Comparison of ENCODE assay signal across 24 cellular contexts in the genomic region with DNA sequence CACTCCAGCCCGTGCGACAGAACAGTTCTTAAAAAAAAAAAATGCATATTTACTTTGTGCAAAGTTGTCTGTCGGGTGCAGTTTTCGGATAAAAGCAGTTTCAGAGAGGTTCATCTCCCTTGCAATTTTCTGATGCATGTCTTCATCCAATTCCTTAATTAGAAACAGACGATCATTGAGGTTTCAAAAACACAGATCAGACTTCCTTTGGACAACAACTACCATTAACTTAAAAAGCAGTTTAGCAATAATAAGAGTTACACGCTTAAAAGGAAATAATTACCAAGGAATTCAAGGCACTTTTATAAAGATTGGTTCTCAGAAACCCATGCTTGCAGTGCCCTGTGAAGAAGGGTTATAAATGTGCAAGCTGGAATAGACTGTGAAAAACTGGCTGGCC. TPM values are rescaled to one million over a fixed set of nuclear protein-coding genes. Genes with fewer than 3 reads are reported as not detected.
DNase-seq lines count a peak whose midpoint lies in the region; TF ChIP-seq lines count a peak whose summit lies in the region.
"Had no signal": no experiment of that assay in that cellular context is flagged by ENCODE, and none has a peak within 500 bp of the region (broad histone marks: within the 10 kb centered on the region; RNA-seq: fewer than 3 reads in every experiment).

No MANE protein-coding gene starts in this region.

- in situ Hi-C loops in GM23248 (cut with MboI) = no loop called here
- in situ Hi-C loops in mammary epithelial cell (cut with MboI; ENCODE audit: low sequenced_read_pairs in 2 of 2) = loop anchor here in 1 of 2 donors (5.0 kb wide), 1 partner anchor 80 kb away; no protein-coding TSS in a partner anchor

- no peaks in the 10 kb centered on the region for H3K9me2 ChIP-seq in GM23248 (ENCODE audit: insufficient read depth)

- H3K9me3 ChIP-seq in GM23248 (ENCODE audit: low read depth) (no peaks in the 10 kb centered on the region), adipocyte (ENCODE audit: control insufficient read depth, low read length) (no peaks in the 10 kb centered on the region), mesenchymal stem cell (ENCODE audit: control insufficient read depth, low read length) (no peaks in the 10 kb centered on the region), mammary epithelial cell (replicated peaks; ENCODE audit: insufficient read depth, low read length) (no peaks in the 10 kb centered on the region)
- no peaks in the 10 kb centered on the region for H3K9me3 ChIP-seq in CD4-positive, alpha-beta memory T cell (ENCODE audit: control insufficient read depth in 1 of 2, low read length in 2 of 2)
- H3K9me3 ChIP-seq: ascending aorta, HAP-1, ovary, transverse colon had no signal

- no peak overlapping the region for H3K4me3 Mint-ChIP-seq in CD4-positive, alpha-beta memory T cell
- H3K4me3 Mint-ChIP-seq: stimulated activated naive CD8-positive, alpha-beta T cell treated with anti-CD3 and anti-CD28 coated beads, Interleukin-15, amount 100 ng/mL, for 72 hours; T-helper 1 cell treated with Interleukin-12 subunit alpha and Interleukin-12 subunit beta and Interleukin-4 antibody, amounts not matched to agents 30 μg/mL and 1 μg/mL, for 36 hours had no signal

- no peak overlapping the region for H3K23ac ChIP-seq in mesenchymal stem cell (ENCODE audit: low read length in 2 of 2)

- H2BK120ac ChIP-seq in mesenchymal stem cell (ENCODE audit: low read depth, low read length) = no peak overlapping the region

- H3K27ac ChIP-seq in GM23248 = no peak overlapping the region
- H3K27ac ChIP-seq in mesenchymal stem cell (ENCODE audit: low read length, poor library complexity, severe bottlenecking) = no peak overlapping the region
- H3K27ac ChIP-seq in mammary epithelial cell (ENCODE audit: insufficient read depth, low read depth, low read length) = no peak overlapping the region
- H3K27ac ChIP-seq in CD4-positive, alpha-beta memory T cell (ENCODE audit: low read depth, low read length) = no peak overlapping the region
- H3K27ac ChIP-seq: ascending aorta, epithelial cell of prostate, ovary, transverse colon had no signal

- no peak overlapping the region for H4K8ac ChIP-seq in mesenchymal stem cell (ENCODE audit: low read length)

- no peak overlapping the region for H3K18ac ChIP-seq in mesenchymal stem cell (ENCODE audit: low read depth in 1 of 2, low read length in 2 of 2)

- H2AFZ ChIP-seq in GM23248 (peak overlapping the region; percentile 65), mesenchymal stem cell (ENCODE audit: low read depth, low read length) (no peak overlapping the region), mammary epithelial cell (ENCODE audit: low read depth, low read length) (no peak overlapping the region)

- H3K36me3 ChIP-seq in GM23248 (ENCODE audit: low read depth) (no peaks in the 10 kb centered on the region), adipocyte (ENCODE audit: control insufficient read depth, insufficient read depth, low read length, severe bottlenecking) (no peaks in the 10 kb centered on the region), mesenchymal stem cell (ENCODE audit: control insufficient read depth in 1 of 2, insufficient read depth in 2 of 2, low read depth in 1 of 2, low read length in 2 of 2) (no peaks in the 10 kb centered on the region), mammary epithelial cell (ENCODE audit: insufficient read depth, low read length) (no peaks in the 10 kb centered on the region)
- H3K36me3 ChIP-seq in CD4-positive, alpha-beta memory T cell (ENCODE audit: insufficient read depth, low read length) = no peaks in the 10 kb centered on the region
- H3K36me3 ChIP-seq: HAP-1, ovary had no signal

- H3K4me3 ChIP-seq in AG04449 (ENCODE audit: low read depth, low read length) (no peak overlapping the region), GM23248 (no peak overlapping the region), adipocyte (ENCODE audit: low read length) (no peak overlapping the region), mesenchymal stem cell (ENCODE audit: insufficient read depth in 1 of 2, low read depth in 1 of 2, low read length in 2 of 2) (peak overlapping the region in 1 of 2 experiments; percentile 62), mammary epithelial cell (replicated peaks in 1 of 3; ENCODE audit: insufficient read depth in 1 of 3, low read depth in 2 of 3, low read length in 3 of 3) (no peak overlapping the region)
- H3K4me3 ChIP-seq in CD4-positive, alpha-beta memory T cell (ENCODE audit: low read length in 2 of 2) = no peak overlapping the region
- H3K4me3 ChIP-seq: ascending aorta, HAP-1, ovary, transverse colon had no signal

- POLR2A ChIA-PET in AG04449 (lab: Yijun Ruan, JAX) = no interaction called here
- POLR2A ChIA-PET in CD4-positive, alpha-beta memory T cell (lab: Charles Lee; ENCODE audit: partially characterized antibody) = no interaction called here

- TF ChIP-seq CTCF in AG04449 (IDR thresholded peaks at IDR 0.05; ENCODE audit: insufficient read depth, low read length, missing control alignments) = no peak
- no peak for TF ChIP-seq CTCF in mammary epithelial cell (conservative IDR thresholded peaks at IDR 0.05 in 1 of 2, IDR thresholded peaks at IDR 0.05 in 1 of 2; ENCODE audit: extremely low read depth in 1 of 2, insufficient read depth in 1 of 2, low read depth in 1 of 2, low read length in 2 of 2)

- no peak overlapping the region for H2BK12ac ChIP-seq in mesenchymal stem cell (ENCODE audit: low read length in 2 of 2)

- H3K27ac Mint-ChIP-seq in CD4-positive, alpha-beta memory T cell = no peak overlapping the region
- H3K27ac Mint-ChIP-seq: stimulated activated naive CD8-positive, alpha-beta T cell treated with anti-CD3 and anti-CD28 coated beads, Interleukin-15, amount 100 ng/mL, for 72 hours; T-helper 1 cell treated with Interleukin-12 subunit alpha and Interleukin-12 subunit beta and Interleukin-4 antibody, amounts not matched to agents 30 μg/mL and 1 μg/mL, for 36 hours had no signal

- 0 out of 2 replicates have a peak, but pooled peaks cover 9% of the 10 kb centered on the region for H3F3A ChIP-seq in GM23248 (ENCODE audit: insufficient read depth)

- no peaks in the 10 kb centered on the region for H3K27me3 Mint-ChIP-seq in CD4-positive, alpha-beta memory T cell
- H3K27me3 Mint-ChIP-seq: stimulated activated naive CD8-positive, alpha-beta T cell treated with anti-CD3 and anti-CD28 coated beads, Interleukin-15, amount 100 ng/mL, for 72 hours had no signal

- no peak overlapping the region for H3K14ac ChIP-seq in mesenchymal stem cell (ENCODE audit: low read length in 2 of 2)

- DNase-seq in AG04449 (ENCODE audit: low read depth, low spot score) (peak; percentile 5), GM23248 (peak; percentile 45), adipocyte (ENCODE audit: low read depth) (peak; percentile 69), mesenchymal stem cell (no peak), head of caudate nucleus (no peak), mammary epithelial cell (no peak), anterior cingulate cortex (lab: John Stamatoyannopoulos, UW) (no peak)
- DNase-seq in CD4-positive, alpha-beta memory T cell = no peak
- DNase-seq: activated CD4-positive, alpha-beta T cell treated with anti-CD3 and anti-CD28 coated beads for 4 hours; activated naive CD4-positive, alpha-beta T cell treated with anti-CD3 and anti-CD28 coated beads, Interleukin-2, amount 50 U/mL, for 16 hours; activated T-cell treated with anti-CD3 and anti-CD28 coated beads, Interleukin-2, amount 50 U/mL, for 48 hours; caudate nucleus; KBM-7; NCI-H69; OCI-M1; ovary; stimulated activated CD4-positive, alpha-beta T cell treated with anti-CD3 and anti-CD28 coated beads, Interleukin-12 subunit alpha, Interleukin-12 subunit beta, amount 100 ng/mL, for 4 hours; stimulated activated CD4-positive, alpha-beta T cell treated with anti-CD3 and anti-CD28 coated beads, Interleukin-4, amount 100 ng/mL, for 4 hours; stimulated activated naive CD8-positive, alpha-beta T cell treated with anti-CD3 and anti-CD28 coated beads, Interleukin-15, amount 100 ng/mL, for 72 hours; transverse colon had no signal

- no peak overlapping the region for H3K4ac ChIP-seq in mesenchymal stem cell (ENCODE audit: low read depth in 1 of 2, low read length in 2 of 2)

- CTCF ChIA-PET in AG04449 (lab: Yijun Ruan, JAX) = interaction anchor here (1.1 kb wide), 1 partner anchor 8 kb away, joined by 3 read pairs; no protein-coding TSS in a partner anchor
- CTCF ChIA-PET in mammary epithelial cell (lab: Charles Lee; ENCODE audit: low non-redundant PET) = no interaction called here
- CTCF ChIA-PET in CD4-positive, alpha-beta memory T cell (lab: Charles Lee; ENCODE audit: partially characterized antibody) = no interaction called here

- H4K20me1 ChIP-seq in GM23248 (ENCODE audit: insufficient read depth) (no peaks in the 10 kb centered on the region), mammary epithelial cell (ENCODE audit: insufficient read depth, low read length) (no peaks in the 10 kb centered on the region)

- no peaks in the 10 kb centered on the region for H3K79me1 ChIP-seq in mesenchymal stem cell (replicated peaks; ENCODE audit: low read length, poor library complexity, severe bottlenecking)

- no peaks in the 10 kb centered on the region for H3K36me3 Mint-ChIP-seq in CD4-positive, alpha-beta memory T cell

- dilution Hi-C loops in mammary epithelial cell (cut with HindIII; ENCODE audit: low sequenced_read_pairs) = no loop called here

- H2BK15ac ChIP-seq in mesenchymal stem cell (ENCODE audit: low read depth, poor library complexity, severe bottlenecking) = no peak overlapping the region

- no peaks in the 10 kb centered on the region for H3K79me2 ChIP-seq in GM23248 (ENCODE audit: insufficient read depth)
- H3K79me2 ChIP-seq in mammary epithelial cell (ENCODE audit: insufficient read depth, low read length) = no peaks in the 10 kb centered on the region

- intact Hi-C loops in head of caudate nucleus (cut with DNase I) = no loop called here
- intact Hi-C loops in mammary epithelial cell (cut with micrococcal nuclease) = no loop called here
- intact Hi-C loops in CD4-positive, alpha-beta memory T cell (cut with micrococcal nuclease) = no loop called here

- H3K4me1 ChIP-seq in GM23248 (ENCODE audit: insufficient read depth) (peaks cover 8% of the 10 kb centered on the region), adipocyte (ENCODE audit: control insufficient read depth, insufficient read depth, low read length) (peaks cover 19% of the 10 kb centered on the region), mesenchymal stem cell (ENCODE audit: control insufficient read depth, insufficient read depth, low read depth, low read length) (peaks cover 2% of the 10 kb centered on the region), mammary epithelial cell (ENCODE audit: insufficient read depth, low read length) (no peaks in the 10 kb centered on the region)
- no peaks in the 10 kb centered on the region for H3K4me1 ChIP-seq in CD4-positive, alpha-beta memory T cell (ENCODE audit: insufficient read depth, low read length)
- H3K4me1 ChIP-seq: ascending aorta, HAP-1 had no signal

- H3K9ac ChIP-seq in GM23248 (no peak overlapping the region), adipocyte (ENCODE audit: low read length) (peak overlapping the region; percentile 3), mesenchymal stem cell (ENCODE audit: low read length) (peak overlapping the region; percentile 53), mammary epithelial cell (ENCODE audit: insufficient read depth, low read length) (no peak overlapping the region)

- no peaks in the 10 kb centered on the region for H3K9me3 Mint-ChIP-seq in CD4-positive, alpha-beta memory T cell
- H3K9me3 Mint-ChIP-seq: stimulated activated naive CD8-positive, alpha-beta T cell treated with anti-CD3 and anti-CD28 coated beads, Interleukin-15, amount 100 ng/mL, for 72 hours; T-helper 1 cell treated with Interleukin-12 subunit alpha and Interleukin-12 subunit beta and Interleukin-4 antibody, amounts not matched to agents 30 μg/mL and 1 μg/mL, for 36 hours had no signal

- no peaks in the 10 kb centered on the region for H3K4me1 Mint-ChIP-seq in CD4-positive, alpha-beta memory T cell
- H3K4me1 Mint-ChIP-seq: stimulated activated naive CD8-positive, alpha-beta T cell treated with anti-CD3 and anti-CD28 coated beads, Interleukin-15, amount 100 ng/mL, for 72 hours had no signal

- H4K91ac ChIP-seq in mesenchymal stem cell (ENCODE audit: low read length) = no peak overlapping the region

- no peaks in the 10 kb centered on the region for H3K27me3 ChIP-seq in GM23248 (replicated peaks; ENCODE audit: insufficient read depth)
- H3K27me3 ChIP-seq in adipocyte (replicated peaks; ENCODE audit: control insufficient read depth, insufficient read depth, low read length) = no peaks in the 10 kb centered on the region
- no peaks in the 10 kb centered on the region for H3K27me3 ChIP-seq in mesenchymal stem cell (ENCODE audit: control insufficient read depth in 1 of 2, insufficient read depth in 1 of 2, low read length in 2 of 2)
- no peaks in the 10 kb centered on the region for H3K27me3 ChIP-seq in mammary epithelial cell (ENCODE audit: insufficient read depth, low read length)
- no peaks in the 10 kb centered on the region for H3K27me3 ChIP-seq in CD4-positive, alpha-beta memory T cell (ENCODE audit: insufficient read depth, low read length)
- H3K27me3 ChIP-seq: ascending aorta, ovary, transverse colon had no signal

- H3K4me2 ChIP-seq in GM23248 (ENCODE audit: unreplicated experiment) = peak overlapping the region; percentile 7
- H3K4me2 ChIP-seq in mesenchymal stem cell (ENCODE audit: low read length, poor library complexity, severe bottlenecking) = no peak overlapping the region
- no peak overlapping the region for H3K4me2 ChIP-seq in mammary epithelial cell (ENCODE audit: insufficient read depth, low read depth, low read length)

- no peak overlapping the region for H2BK5ac ChIP-seq in mesenchymal stem cell (ENCODE audit: low read depth, low read length, poor library complexity, severe bottlenecking)

- no peak overlapping the region for H2AK5ac ChIP-seq in mesenchymal stem cell (ENCODE audit: low read length, severe bottlenecking)

- 9 to 10% methylated on average over 6 of the region's 6 CpGs for WGBS in GM23248 (ENCODE audit: low coverage in 1 of 2, low lambda C conversion rate in 2 of 2, missing lambda C conversion rate in 2 of 2), 2 experiments
- WGBS in mesenchymal stem cell = 53% methylated on average over 5 of the region's 6 CpGs
- WGBS in mammary epithelial cell (ENCODE audit: low coverage, missing lambda C conversion rate) = 80% methylated on average over 6 of the region's 6 CpGs

- no TSS peak for BruUV-seq in mammary epithelial cell (replicated peaks; lab: Mats Ljungman, UMichigan)

RNA-seq across cellular contexts. Expression of a gene that starts 35.0 kb away (rescaled TPM):
- total RNA-seq in GM23248 (2014; rRNA removed; shearing (Covaris generic)) = 6.7 and 17.6 TPM in 2 replicates
- 122 and 124 TPM in 2 replicates for polyA plus RNA-seq in GM23248 (2016; fragmentation: Nextera tagmentation; extraction: Ambion mirVana)
- polyA plus RNA-seq in mesenchymal stem cell (2013, experiment 1 of 2) = 81.8 TPM
- polyA plus RNA-seq in mesenchymal stem cell (2013, experiment 2 of 2) = 81.2 TPM
- 100 to 1,000 TPM in 1 of 2 donors, 10 to 100 TPM in 1; 10.0 to 122 TPM for total RNA-seq in mammary epithelial cell
- polyA plus RNA-seq in mammary epithelial cell = 33.2 TPM
- 79.6 TPM for polyA minus RNA-seq in mammary epithelial cell
- 100 to 1,000 TPM; 170 to 176 TPM for total RNA-seq in CD4-positive, alpha-beta memory T cell
- 100 to 1,000 TPM; 121 to 137 TPM for polyA plus RNA-seq in CD4-positive, alpha-beta memory T cell

RNA-seq across cellular contexts. Expression of a gene that starts 35.9 kb away (rescaled TPM):
- total RNA-seq in GM23248 (2014; rRNA removed; shearing (Covaris generic)) = 10.3 and 11.8 TPM in 2 replicates
- 7.6 and 8.3 TPM in 2 replicates for polyA plus RNA-seq in GM23248 (2016; fragmentation: Nextera tagmentation; extraction: Ambion mirVana)
- 7.4 TPM for polyA plus RNA-seq in mesenchymal stem cell (2013, experiment 1 of 2)
- 6.2 TPM for polyA plus RNA-seq in mesenchymal stem cell (2013, experiment 2 of 2)
- total RNA-seq in mammary epithelial cell = 1 to 10 TPM; 6.0 to 9.2 TPM
- polyA plus RNA-seq in mammary epithelial cell = 0.34 TPM
- 1.7 TPM for polyA minus RNA-seq in mammary epithelial cell
- total RNA-seq in CD4-positive, alpha-beta memory T cell = 1 to 10 TPM; 2.3 TPM
- polyA plus RNA-seq in CD4-positive, alpha-beta memory T cell = 1 to 10 TPM; 1.0 to 3.0 TPM

Comparison
In these comparisons a context has a peak if more than half of its experiments do, and no peak if none do; other contexts are left out.
1. DNase-seq: peak in AG04449 (single experiment), GM23248 (single experiment) and adipocyte (single experiment); none in mesenchymal stem cell (single experiment), head of caudate nucleus (0 of 42), mammary epithelial cell (single experiment), CD4-positive, alpha-beta memory T cell (0 of 5) and anterior cingulate cortex (0 of 58).
2. H3K9ac ChIP-seq: peak in adipocyte (single experiment) and mesenchymal stem cell (single experiment); none in GM23248 (single experiment) and mammary epithelial cell (single experiment).